Comparison of ENCODE assay signal across 18 cellular contexts in the genomic region with DNA sequence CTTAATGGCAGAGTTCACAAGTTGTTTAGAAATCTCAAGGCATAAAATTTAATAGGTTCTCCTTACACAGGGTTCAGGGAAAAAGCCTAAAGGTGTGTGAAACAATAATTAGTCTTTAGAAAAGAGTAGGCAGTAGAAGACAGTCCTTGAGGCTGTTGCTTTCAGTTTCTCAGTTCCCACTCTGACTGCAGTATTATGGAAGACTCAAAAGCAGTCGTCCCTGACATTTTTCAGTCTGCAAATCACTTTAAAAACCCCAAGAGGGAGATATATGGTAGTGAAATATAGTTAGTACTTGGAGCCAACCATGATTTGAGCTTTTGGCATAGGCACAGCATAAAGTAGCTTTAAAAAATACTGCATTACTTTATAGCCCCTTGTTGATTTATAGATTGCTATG.
A peak's percentile ranks its signal among the peaks of the same experiment; 100 is the strongest.
DNase-seq lines count a peak whose midpoint lies in the region; ATAC-seq and TF ChIP-seq lines count a peak whose summit lies in the region.
"Had no signal": no experiment of that assay in that cellular context is flagged by ENCODE, and none has a peak within 500 bp of the region (broad histone marks: within the 10 kb centered on the region; RNA-seq: fewer than 3 reads in every experiment).

No MANE protein-coding gene starts in this region.

- in situ Hi-C loops in ACHN (cut with HindIII; ENCODE audit: low pct_ligation_motif_present, low pct_unique_long_range_greater_than_20kb, low sequenced_read_pairs), result no loop called here
- in situ Hi-C loops in GM23248 (cut with MboI), result no loop called here

- H3K79me2 ChIP-seq in GM23248 (ENCODE audit: insufficient read depth), result no peaks in the 10 kb centered on the region

- H3K9me2 ChIP-seq in GM23248 (ENCODE audit: insufficient read depth), result no peaks in the 10 kb centered on the region

- intact Hi-C loops in vagina (cut with DNase I), result no loop called here

- DNase-seq in ACHN (peak; percentile 7), GM23248 (peak; percentile 0), OCI-M1 (lab: John Stamatoyannopoulos, UW) (peak; percentile 75), fibroblast of mammary gland (ENCODE audit: low read depth) (peak; percentile 7), vagina (ENCODE audit: extremely low spot score in 2 of 2) (no peak), putamen (ENCODE audit: low spot score) (no peak)
- DNase-seq: activated naive CD8-positive, alpha-beta T cell treated with anti-CD3 and anti-CD28 coated beads for 36 hours; activated T-cell treated with anti-CD3 and anti-CD28 coated beads, Interleukin-2, amount 50 U/mL, for 4 hours; COR-L47; effector CD8-positive, alpha-beta T cell; left lung; MV-4-11; stimulated activated naive CD8-positive, alpha-beta T cell treated with anti-CD3 and anti-CD28 coated beads, Interleukin-15, Interleukin-2, amounts not matched to agents 100 U/mL and 50 U/mL, for 24 hours; upper lobe of right lung had no signal

- TF ChIP-seq CTCF in fibroblast of mammary gland (conservative IDR thresholded peaks at IDR 0.05; ENCODE audit: control insufficient read depth, insufficient read depth, low read depth, low read length), result no peak
- TF ChIP-seq CTCF in vagina (IDR thresholded peaks at IDR 0.05), result no peak

- no peak overlapping the region for H2AFZ ChIP-seq in GM23248

- H3K36me3 ChIP-seq in GM23248 (ENCODE audit: low read depth) (no peaks in the 10 kb centered on the region), vagina (no peaks in the 10 kb centered on the region)
- H3K36me3 ChIP-seq: cardiac muscle cell, left lung, prostate gland, upper lobe of right lung had no signal

- H3K4me2 ChIP-seq in GM23248 (ENCODE audit: unreplicated experiment), result no peak overlapping the region

- H3K27ac ChIP-seq in GM23248, result no peak overlapping the region
- no peak overlapping the region for H3K27ac ChIP-seq in vagina
- H3K27ac ChIP-seq: cardiac muscle cell, left lung, prostate gland, upper lobe of right lung had no signal

- H4K20me1 ChIP-seq in GM23248 (ENCODE audit: insufficient read depth), result no peaks in the 10 kb centered on the region

- no peaks in the 10 kb centered on the region for H3F3A ChIP-seq in GM23248 (ENCODE audit: insufficient read depth)

- H3K4me3 ChIP-seq in GM23248, result no peak overlapping the region
- H3K4me3 ChIP-seq in fibroblast of mammary gland (ENCODE audit: control insufficient read depth, low read depth, low read length), result no peak overlapping the region
- no peak overlapping the region for H3K4me3 ChIP-seq in vagina
- H3K4me3 ChIP-seq: cardiac muscle cell, left lung, prostate gland, upper lobe of right lung had no signal

- 0 to 4% methylated on average over 1 of the region's 1 CpG for WGBS in GM23248 (ENCODE audit: low coverage in 1 of 2, low lambda C conversion rate in 2 of 2, missing lambda C conversion rate in 2 of 2), 2 experiments

- H3K9me3 ChIP-seq in GM23248 (ENCODE audit: low read depth) (no peaks in the 10 kb centered on the region), vagina (no peaks in the 10 kb centered on the region)
- H3K9me3 ChIP-seq: left lung, prostate gland, upper lobe of right lung had no signal

- no peak overlapping the region for H3K9ac ChIP-seq in GM23248

- TF ChIP-seq POLR2A in vagina (IDR thresholded peaks at IDR 0.05), result no peak

- ATAC-seq in HG03378 (IDR thresholded peaks at IDR 0.05; ENCODE audit: unreplicated experiment) (no peak), HG03571 (IDR thresholded peaks at IDR 0.05; ENCODE audit: unreplicated experiment) (no peak)
- ATAC-seq: activated T-cell treated with anti-CD3 and anti-CD28 coated beads, Interleukin-2, amount 50 U/mL, for 4 hours; left lung; stimulated activated naive CD8-positive, alpha-beta T cell treated with anti-CD3 and anti-CD28 coated beads, Interleukin-15, Interleukin-2, amounts not matched to agents 100 U/mL and 50 U/mL, for 24 hours; upper lobe of right lung had no signal

- no peaks in the 10 kb centered on the region for H3K4me1 ChIP-seq in GM23248 (ENCODE audit: insufficient read depth)
- no peaks in the 10 kb centered on the region for H3K4me1 ChIP-seq in vagina
- H3K4me1 ChIP-seq: left lung, prostate gland, upper lobe of right lung had no signal

- H3K27me3 ChIP-seq in GM23248 (replicated peaks; ENCODE audit: insufficient read depth), result no peaks in the 10 kb centered on the region
- no peaks in the 10 kb centered on the region for H3K27me3 ChIP-seq in vagina
- H3K27me3 ChIP-seq: cardiac muscle cell, left lung, upper lobe of right lung had no signal

Comparison
In these comparisons a context has a peak if more than half of its experiments do, and no peak if none do; other contexts are left out.
1. DNase-seq: peak in ACHN (single experiment), GM23248 (single experiment), OCI-M1 (single experiment) and fibroblast of mammary gland (single experiment); none in vagina (0 of 2) and putamen (single experiment).